In genomic region chr13:51811920-51812328, GRCh38 we compare ENCODE assay signal across 15 cellular contexts. TPM values are rescaled to one million over a fixed set of nuclear protein-coding genes. Genes with fewer than 3 reads are reported as not detected.
DNase-seq lines count a peak whose midpoint lies in the region; ATAC-seq and TF ChIP-seq lines count a peak whose summit lies in the region.
"Had no signal": no experiment of that assay in that cellular context is flagged by ENCODE, and none has a peak within 500 bp of the region (broad histone marks: within the 10 kb centered on the region; RNA-seq: fewer than 3 reads in every experiment).

No MANE protein-coding gene starts in this region.

- TF ChIP-seq CTCF in GM10248 (IDR thresholded peaks at IDR 0.05; ENCODE audit: control extremely low read depth, extremely low read depth, low read depth, missing control alignments), result no peak

- H3K27ac Mint-ChIP-seq in activated T-cell treated with anti-CD3 and anti-CD28 coated beads, Interleukin-2, amount 50 U/mL, for 72 hours, result peak overlapping the region; percentile 76
- H3K27ac Mint-ChIP-seq in dendritic cell treated with granulocyte-macrophage colony-stimulating factor and Interleukin-4, amounts not matched to agents 40 ng/mL and 50 ng/mL, for 4 days, result peak overlapping the region; percentile 75

- H3K9me3 Mint-ChIP-seq in activated T-cell treated with anti-CD3 and anti-CD28 coated beads, Interleukin-2, amount 50 U/mL, for 72 hours, result no peaks in the 10 kb centered on the region
- no peaks in the 10 kb centered on the region for H3K9me3 Mint-ChIP-seq in dendritic cell treated with granulocyte-macrophage colony-stimulating factor and Interleukin-4, amounts not matched to agents 40 ng/mL and 50 ng/mL, for 4 days

- POLR2A ChIA-PET in GM10248 (lab: Yijun Ruan, JAX), result interaction anchor here (1.2 kb wide), 1 partner anchor 359 kb away, joined by 3 read pairs; the partner anchor contains the start of gene INTS6

- H3K4me1 Mint-ChIP-seq in activated T-cell treated with anti-CD3 and anti-CD28 coated beads, Interleukin-2, amount 50 U/mL, for 72 hours (ENCODE audit: low read depth), result peaks cover 52% of the 10 kb centered on the region
- peaks cover 36% of the 10 kb centered on the region for H3K4me1 Mint-ChIP-seq in dendritic cell treated with granulocyte-macrophage colony-stimulating factor and Interleukin-4, amounts not matched to agents 40 ng/mL and 50 ng/mL, for 4 days (ENCODE audit: low read depth)

- H3K36me3 Mint-ChIP-seq in activated T-cell treated with anti-CD3 and anti-CD28 coated beads, Interleukin-2, amount 50 U/mL, for 72 hours (ENCODE audit: insufficient read depth in 2 of 2), result peaks cover 0 to 1% of the 10 kb centered on the region in 2 donors
- no peaks in the 10 kb centered on the region for H3K36me3 Mint-ChIP-seq in dendritic cell treated with granulocyte-macrophage colony-stimulating factor and Interleukin-4, amounts not matched to agents 40 ng/mL and 50 ng/mL, for 4 days (ENCODE audit: low read depth)

- H3K27me3 Mint-ChIP-seq in activated T-cell treated with anti-CD3 and anti-CD28 coated beads, Interleukin-2, amount 50 U/mL, for 72 hours (ENCODE audit: low read depth), result no peaks in the 10 kb centered on the region
- no peaks in the 10 kb centered on the region for H3K27me3 Mint-ChIP-seq in dendritic cell treated with granulocyte-macrophage colony-stimulating factor and Interleukin-4, amounts not matched to agents 40 ng/mL and 50 ng/mL, for 4 days

- H3K4me3 Mint-ChIP-seq in activated T-cell treated with anti-CD3 and anti-CD28 coated beads, Interleukin-2, amount 50 U/mL, for 72 hours, result no peak overlapping the region
- no peak overlapping the region for H3K4me3 Mint-ChIP-seq in dendritic cell treated with granulocyte-macrophage colony-stimulating factor and Interleukin-4, amounts not matched to agents 40 ng/mL and 50 ng/mL, for 4 days

- intact Hi-C loops in dendritic cell treated with granulocyte-macrophage colony-stimulating factor and Interleukin-4, amounts not matched to agents 40 ng/mL and 50 ng/mL, for 4 days (cut with micrococcal nuclease), result no loop called here

- ATAC-seq in activated T-cell treated with anti-CD3 and anti-CD28 coated beads, Interleukin-2, amount 50 U/mL, for 72 hours (replicated peaks in 1 of 2), result peak; percentile 33 to 60
- peak; percentile 42 for ATAC-seq in HG03196 (IDR thresholded peaks at IDR 0.05; ENCODE audit: unreplicated experiment)
- peak; percentile 79 for ATAC-seq in stimulated activated naive CD8-positive, alpha-beta T cell treated with anti-CD3 and anti-CD28 coated beads, Interleukin-15, Interleukin-2, amounts not matched to agents 100 U/mL and 50 U/mL, for 24 hours
- ATAC-seq: HCT116, pancreas had no signal

- DNase-seq in activated T-cell treated with anti-CD3 and anti-CD28 coated beads, Interleukin-2, amount 50 U/mL, for 72 hours, result no peak
- DNase-seq in activated T-cell treated with anti-CD3 and anti-CD28 coated beads, Interleukin-2, amount 50 U/mL, for 48 hours, result no peak
- DNase-seq in stimulated activated naive CD8-positive, alpha-beta T cell treated with anti-CD3 and anti-CD28 coated beads, Interleukin-15, Interleukin-2, amounts not matched to agents 100 U/mL and 50 U/mL, for 24 hours, result peak; percentile 55
- no peak for DNase-seq in GM10248 (ENCODE audit: extremely low spot score)
- DNase-seq in stimulated activated CD4-positive, alpha-beta T cell treated with anti-CD3 and anti-CD28 coated beads, Interleukin-2, amount 100 ng/mL, for 24 hours, result no peak
- no peak for DNase-seq in NCI-H2227 treated with DMSO at 0.1 percent for 48 hours (lab: John Stamatoyannopoulos, UW)
- DNase-seq: activated gamma-delta T cell treated with Interleukin-2 at 50 U/mL for 16 hours; NCI-H345; stimulated activated CD4-positive, alpha-beta T cell treated with anti-CD3 and anti-CD28 coated beads, Interleukin-4, amount 100 ng/mL, for 1 hour had no signal

- CTCF ChIA-PET in GM10248 (lab: Yijun Ruan, JAX), result interaction anchor here (1.7 to 1.9 kb wide), 2 partner anchors 14 to 526 kb away, joined by 4 to 8 read pairs; no protein-coding TSS in a partner anchor

RNA-seq across cellular contexts. Expression of gene DHRS12, which starts 8.0 kb away (rescaled TPM):
- total RNA-seq in activated T-cell treated with anti-CD3 and anti-CD28 coated beads, Interleukin-2, amount 50 U/mL, for 72 hours, result 1 to 10 TPM; 8.0 to 8.5 TPM

RNA-seq across cellular contexts. Expression of gene TMEM272, which starts 33.1 kb away (rescaled TPM):
- under 1 TPM; 0.19 to 0.30 TPM for total RNA-seq in activated T-cell treated with anti-CD3 and anti-CD28 coated beads, Interleukin-2, amount 50 U/mL, for 72 hours

RNA-seq across cellular contexts. Expression of gene CCDC70, which starts 49.8 kb away (rescaled TPM):
- under 1 TPM in 1 of 2 donors, not detected in 1; 0.22 TPM for total RNA-seq in activated T-cell treated with anti-CD3 and anti-CD28 coated beads, Interleukin-2, amount 50 U/mL, for 72 hours
- total RNA-seq: G401, pancreas, SK-MEL-5 had no signal
